28 cellular contexts compared by ENCODE assay signal in the genomic region with DNA sequence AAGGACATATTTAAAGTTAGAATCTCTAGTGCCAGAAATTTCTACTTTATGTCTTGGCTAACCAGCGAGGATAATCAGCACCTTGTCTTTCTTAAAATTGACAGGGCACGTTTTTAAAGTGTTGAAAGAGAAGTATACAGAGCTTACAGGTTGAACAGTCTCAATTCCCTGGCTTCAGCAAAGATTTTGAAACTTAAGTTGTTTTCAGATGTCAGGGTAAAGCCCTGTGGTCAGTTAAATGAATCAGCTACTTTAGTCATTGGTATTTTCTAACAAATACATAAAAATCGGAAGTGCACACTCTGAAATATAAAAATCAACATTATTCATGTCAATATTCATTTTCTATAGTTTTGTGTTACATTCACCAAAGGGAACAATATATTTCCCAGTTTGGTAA. TPM values are rescaled to one million over a fixed set of nuclear protein-coding genes. Genes with fewer than 3 reads are reported as not detected.
"Had no signal": no experiment of that assay in that cellular context is flagged by ENCODE, and none has a peak within 500 bp of the region (broad histone marks: within the 10 kb centered on the region; RNA-seq: fewer than 3 reads in every experiment).

No MANE protein-coding gene starts in this region.

- H3K9me3 Mint-ChIP-seq: activated CD4-positive, alpha-beta memory T cell treated with anti-CD3 and anti-CD28 coated beads for 36 hours; activated CD4-positive, alpha-beta T cell treated with anti-CD3 and anti-CD28 coated beads, Interleukin-2, amount 10 ng/mL, durations not matched to agents 24 days and 14 days; mesothelial cell of epicardium; nephron progenitor cell had no signal

- DNase-seq: activated CD4-positive, alpha-beta memory T cell treated with anti-CD3 and anti-CD28 coated beads for 36 hours; activated CD4-positive, alpha-beta T cell treated with anti-CD3 and anti-CD28 coated beads, Interleukin-2, amount 10 ng/mL, durations not matched to agents 24 days and 14 days; activated CD8-positive, alpha-beta memory T cell treated with anti-CD3 and anti-CD28 coated beads, Interleukin-2, amount 50 U/mL, for 48 hours; activated gamma-delta T cell treated with Interleukin-2 at 50 U/mL for 16 hours; activated naive CD4-positive, alpha-beta T cell treated with anti-CD3 and anti-CD28 coated beads, Interleukin-2, amount 50 U/mL, for 16 hours; activated T-cell treated with anti-CD3 and anti-CD28 coated beads, Interleukin-2, amount 50 U/mL, for 24 hours; amygdala; central memory CD4-positive, alpha-beta T cell; foreskin keratinocyte; heart left ventricle; hypothalamus; immature natural killer cell; naive B cell; nephron progenitor cell; ovary; right lobe of liver; stimulated activated CD4-positive, alpha-beta T cell treated with anti-CD3 and anti-CD28 coated beads, Interleukin-12 subunit alpha, Interleukin-12 subunit beta, amount 100 ng/mL, for 4 hours; stimulated activated CD4-positive, alpha-beta T cell treated with anti-CD3 and anti-CD28 coated beads, Interleukin-4, amount 100 ng/mL, for 1 hour; stimulated activated naive CD8-positive, alpha-beta T cell treated with anti-CD3 and anti-CD28 coated beads, Interleukin-15, Interleukin-2, amounts not matched to agents 100 U/mL and 50 U/mL, for 24 hours; testis; transverse colon; WERI-Rb-1 had no signal

- H3K27ac ChIP-seq: breast epithelium, foreskin keratinocyte, heart left ventricle, neutrophil, ovary, right lobe of liver, skin epidermis, testis, transverse colon, WERI-Rb-1 had no signal

- H3K4me1 ChIP-seq: breast epithelium, foreskin keratinocyte, heart left ventricle, right lobe of liver, testis, transverse colon had no signal

- ATAC-seq: activated CD4-positive, CD25-positive, alpha-beta regulatory T cell treated with anti-CD3 and anti-CD28 coated beads, Interleukin-2, amount 50 U/mL, for 24 hours; foreskin keratinocyte; heart left ventricle; right lobe of liver; stimulated activated naive CD8-positive, alpha-beta T cell treated with anti-CD3 and anti-CD28 coated beads, Interleukin-15, Interleukin-2, amounts not matched to agents 100 U/mL and 50 U/mL, for 24 hours had no signal

- H3K4me1 Mint-ChIP-seq: activated CD4-positive, alpha-beta T cell treated with anti-CD3 and anti-CD28 coated beads, Interleukin-2, amount 10 ng/mL, durations not matched to agents 24 days and 14 days; immature natural killer cell; naive B cell; nephron progenitor cell had no signal

- H3K27me3 ChIP-seq: breast epithelium, foreskin keratinocyte, heart left ventricle, neutrophil, ovary, right lobe of liver, testis, transverse colon had no signal

- H3K27ac Mint-ChIP-seq: activated CD4-positive, alpha-beta memory T cell treated with anti-CD3 and anti-CD28 coated beads for 36 hours; activated CD4-positive, alpha-beta T cell treated with anti-CD3 and anti-CD28 coated beads, Interleukin-2, amount 10 ng/mL, durations not matched to agents 24 days and 14 days; activated T-cell treated with anti-CD3 and anti-CD28 coated beads, Interleukin-2, amount 50 U/mL, for 24 hours; immature natural killer cell; mesothelial cell of epicardium; naive B cell; nephron progenitor cell; progenitor cell of endocrine pancreas had no signal

- H3K9me3 ChIP-seq: breast epithelium, heart left ventricle, neutrophil, ovary, right lobe of liver, testis, transverse colon had no signal

- H3K36me3 Mint-ChIP-seq: activated CD4-positive, alpha-beta memory T cell treated with anti-CD3 and anti-CD28 coated beads for 36 hours; immature natural killer cell; naive B cell had no signal

- H3K36me3 ChIP-seq: breast epithelium, heart left ventricle, neutrophil, ovary, right lobe of liver, transverse colon, WERI-Rb-1 had no signal

- H3K4me3 ChIP-seq: breast epithelium, heart left ventricle, ovary, right lobe of liver, skin epidermis, testis, transverse colon had no signal

- H3K4me3 Mint-ChIP-seq: activated CD4-positive, alpha-beta memory T cell treated with anti-CD3 and anti-CD28 coated beads for 36 hours; activated CD4-positive, alpha-beta T cell treated with anti-CD3 and anti-CD28 coated beads, Interleukin-2, amount 10 ng/mL, durations not matched to agents 24 days and 14 days; activated T-cell treated with anti-CD3 and anti-CD28 coated beads, Interleukin-2, amount 50 U/mL, for 24 hours; immature natural killer cell; mesothelial cell of epicardium; naive B cell; nephron progenitor cell had no signal

- H3K27me3 Mint-ChIP-seq: activated CD4-positive, alpha-beta T cell treated with anti-CD3 and anti-CD28 coated beads, Interleukin-2, amount 10 ng/mL, durations not matched to agents 24 days and 14 days; activated T-cell treated with anti-CD3 and anti-CD28 coated beads, Interleukin-2, amount 50 U/mL, for 24 hours; progenitor cell of endocrine pancreas had no signal

RNA-seq across cellular contexts. Expression of a gene that starts 29.1 kb away (rescaled TPM):
- total RNA-seq: activated CD4-positive, alpha-beta memory T cell treated with anti-CD3 and anti-CD28 coated beads for 36 hours; activated CD4-positive, alpha-beta T cell treated with anti-CD3 and anti-CD28 coated beads, Interleukin-2, amount 10 ng/mL, durations not matched to agents 24 days and 14 days; foreskin keratinocyte had no signal
